ENCODE assay signal across 8 cellular contexts in the genomic region with DNA sequence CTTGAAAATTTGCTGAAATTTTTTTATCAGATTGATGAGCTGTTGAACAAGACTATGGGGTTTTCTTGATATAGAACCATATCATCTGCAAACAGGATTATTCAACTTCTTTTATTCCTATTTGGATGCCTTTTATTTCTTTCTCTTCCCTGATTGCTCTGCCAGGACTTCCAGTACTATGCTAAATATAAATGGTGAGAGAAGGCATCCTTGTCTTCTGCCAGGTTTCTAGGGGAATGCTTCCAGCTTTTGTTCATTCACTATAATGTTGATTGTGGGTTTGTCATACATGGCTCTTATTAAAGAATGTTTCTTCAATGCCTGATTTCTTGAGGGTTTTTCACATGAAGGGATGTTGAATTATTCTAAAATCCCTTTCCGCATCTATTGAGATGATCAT.
"Had no signal": no experiment of that assay in that cellular context is flagged by ENCODE, and none has a peak within 500 bp of the region (broad histone marks: within the 10 kb centered on the region; RNA-seq: fewer than 3 reads in every experiment).

No MANE protein-coding gene starts in this region.

- ATAC-seq: GM23338, K562 had no signal

- H3K4me2 ChIP-seq: GM23338 had no signal

- H3K27ac Mint-ChIP-seq: GM23338 had no signal

- H3K4me3 ChIP-seq: GM23338, K562 had no signal

- H2AFZ ChIP-seq: GM23338 had no signal

- DNase-seq: H9, HCEC 1CT, IMR-90 had no signal

- FAIRE-seq: H1, H54, HTR-8/SVneo, K562 had no signal

- H3K4me3 Mint-ChIP-seq: GM23338, H9 had no signal

- H3K4me1 Mint-ChIP-seq: GM23338 had no signal
